Comparison of ENCODE assay signal across 12 cellular contexts in the genomic region with DNA sequence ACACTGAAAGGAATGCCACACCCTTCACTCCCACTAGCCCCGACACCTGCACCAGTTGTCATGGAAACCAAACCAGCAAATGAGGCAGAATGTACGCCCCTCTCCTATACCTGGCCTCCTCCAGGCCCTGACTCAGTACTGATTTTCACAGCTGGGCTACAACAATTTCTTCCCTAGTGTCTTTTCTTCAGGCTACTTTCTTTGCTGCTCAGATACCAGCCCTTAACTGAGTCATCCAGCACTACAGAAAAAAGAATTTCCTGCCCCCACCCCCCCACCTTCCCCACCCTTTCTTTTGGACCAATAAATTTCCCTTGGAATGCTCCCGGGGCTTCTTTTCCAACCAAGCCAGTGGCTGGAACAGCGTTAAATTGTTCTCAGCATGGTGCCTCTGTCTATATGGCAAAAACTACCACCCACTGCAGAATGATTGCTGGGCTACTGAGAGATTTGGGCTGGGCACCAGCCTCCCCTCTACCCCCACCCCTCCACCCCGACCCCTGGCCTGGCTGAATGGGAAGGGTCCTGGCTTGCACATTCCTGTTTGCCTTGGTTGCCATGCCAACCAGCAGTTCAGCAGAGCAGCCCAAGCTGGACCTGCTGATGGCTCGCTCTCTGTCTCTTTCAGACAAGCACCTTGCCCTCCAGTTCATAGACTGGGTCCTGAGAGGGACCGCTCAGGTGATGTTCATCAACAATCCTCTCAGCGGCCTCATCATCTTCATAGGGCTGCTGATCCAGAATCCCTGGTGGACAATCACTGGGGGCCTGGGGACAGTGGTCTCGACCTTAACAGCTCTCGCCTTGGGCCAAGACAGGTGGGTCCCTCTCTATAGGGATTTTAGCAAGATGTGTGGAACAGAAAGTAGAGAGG. TPM values are rescaled to one million over a fixed set of nuclear protein-coding genes. Genes with fewer than 3 reads are reported as not detected.
DNase-seq lines count a peak whose midpoint lies in the region; ATAC-seq and TF ChIP-seq lines count a peak whose summit lies in the region.
"Had no signal": no experiment of that assay in that cellular context is flagged by ENCODE, and none has a peak within 500 bp of the region (broad histone marks: within the 10 kb centered on the region; RNA-seq: fewer than 3 reads in every experiment).

No MANE protein-coding gene starts in this region.

- H3K27ac ChIP-seq in epithelial cell of prostate = peak overlapping the region; percentile 36
- H3K27ac ChIP-seq in dorsolateral prefrontal cortex = no peak overlapping the region
- H3K27ac ChIP-seq: KMS-11 had no signal

- intact Hi-C loops in dorsolateral prefrontal cortex (cut with DNase I) = no loop called here

- no peaks in the 10 kb centered on the region for H3K27me3 ChIP-seq in dorsolateral prefrontal cortex

- peak; percentile 72 for DNase-seq in ELF-1 (ENCODE audit: low read depth, low spot score)
- DNase-seq in NCI-H226 = peak; percentile 69
- no peak for DNase-seq in epithelial cell of prostate (ENCODE audit: low read depth, low spot score)
- DNase-seq in nucleus accumbens (lab: John Stamatoyannopoulos, UW) = peak in 32 of 56 donors; percentile 3 to 82 (median 43)
- no peak for DNase-seq in dorsolateral prefrontal cortex
- DNase-seq in NCI-H2196 treated with DMSO at 0.1 percent for 48 hours (lab: John Stamatoyannopoulos, UW; ENCODE audit: unreplicated experiment) = no peak
- no peak for DNase-seq in GF-D8 (lab: John Stamatoyannopoulos, UW)
- DNase-seq: activated CD4-positive, CD25-positive, alpha-beta regulatory T cell treated with anti-CD3 and anti-CD28 coated beads, Interleukin-2, amount 50 U/mL, for 72 hours; naive B cell had no signal

- no peak for ATAC-seq in GM18870 (IDR thresholded peaks at IDR 0.05; ENCODE audit: unreplicated experiment)

- TF ChIP-seq CTCF in dorsolateral prefrontal cortex (IDR thresholded peaks at IDR 0.05 in 54 of 56, conservative IDR thresholded peaks at IDR 0.05 in 2 of 56; ENCODE audit: low read depth in 1 of 56, partially characterized antibody in 56 of 56) = no peak

- H3K4me3 ChIP-seq in dorsolateral prefrontal cortex = no peak overlapping the region

RNA-seq across cellular contexts. Expression of gene SLC14A2, which starts 11.3 kb away (rescaled TPM):
- total RNA-seq in dorsolateral prefrontal cortex = under 1 TPM in 58 of 120 experiments, not detected in 62; 0.10 to 0.91 (median 0.30) TPM
- total RNA-seq: OCI-LY7 had no signal

Comparison
In these comparisons a context has a peak if more than half of its experiments do, and no peak if none do; other contexts are left out.
1. DNase-seq: peak in ELF-1 (single experiment), NCI-H226 (single experiment) and nucleus accumbens (32 of 56); none in epithelial cell of prostate (single experiment), dorsolateral prefrontal cortex (0 of 10), NCI-H2196 treated with DMSO at 0.1 percent for 48 hours (single experiment) and GF-D8 (single experiment).